ENCODE assay signal across 1 cellular context in the genomic region with DNA sequence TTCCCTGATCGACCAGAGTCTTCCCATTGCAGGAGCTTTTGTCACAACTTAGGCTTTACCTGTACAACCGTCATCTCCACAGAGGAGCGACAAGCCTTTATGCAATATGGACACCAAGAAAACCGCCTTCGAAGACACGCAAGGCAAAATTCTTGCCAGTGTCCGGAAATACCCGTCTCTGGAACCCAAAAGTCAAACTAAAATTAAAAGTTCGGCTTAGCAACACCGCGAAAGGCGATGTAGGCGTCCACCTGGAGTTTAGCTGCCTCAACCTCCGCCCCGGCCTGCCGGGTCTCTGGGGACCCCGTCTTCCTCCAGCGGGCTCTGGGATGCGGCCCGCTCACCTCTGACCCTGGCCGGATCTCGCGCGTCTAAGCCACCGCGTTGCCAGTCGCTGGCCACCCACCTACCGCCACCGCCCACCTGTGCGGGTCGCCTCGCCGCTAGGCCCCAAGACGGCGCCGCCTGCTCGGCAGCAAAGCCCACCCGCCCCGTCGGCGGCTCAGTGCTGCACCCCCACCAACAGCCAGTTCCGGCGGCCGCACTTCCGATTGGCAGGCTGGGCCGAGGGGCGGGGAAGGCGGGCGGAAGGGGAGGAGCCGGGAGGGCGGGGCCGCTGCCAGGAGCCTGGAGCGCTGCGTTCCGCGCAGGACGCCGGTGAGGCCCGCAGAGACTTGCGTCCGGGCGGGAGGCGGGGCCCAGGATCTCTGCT.
A peak's percentile ranks its signal among the peaks of the same experiment; 100 is the strongest.
TF ChIP-seq lines count a peak whose summit lies in the region.

TSS of gene SUPT20H (minus strand) at position 553 of the 712 bp plus-strand sequence. CDS start 8,198 bp downstream, outside the sequence.

TF ChIP-seq in K562, 482 proteins besides CTCF, POLR2A, EP300 and RAD21 (continued from another document and continues in another):
- TF ChIP-seq HMGN3 (IDR thresholded peaks at IDR 0.05; ENCODE audit: borderline replicate concordance, extremely low read depth, insufficient read length, low read depth, low read length) (peak; percentile 22), NRF1 (conservative IDR thresholded peaks at IDR 0.05 in 1 of 2, IDR thresholded peaks at IDR 0.05 in 1 of 2) (peak; percentile 83 to 84), TAF1 (IDR thresholded peaks at IDR 0.05; ENCODE audit: control insufficient read depth, extremely low read depth, insufficient read depth, low read length, severe bottlenecking) (peak; percentile 69), RFX7 (CRISPR knock-in tag; IDR thresholded peaks at IDR 0.05) (no peak), PREB (CRISPR knock-in tag; IDR thresholded peaks at IDR 0.05) (no peak), CHD2 (IDR thresholded peaks at IDR 0.05; ENCODE audit: low read depth, low read length) (no peak), TBP (optimal IDR thresholded peaks at IDR 0.05; ENCODE audit: low read depth, low read length) (peak; percentile 41), SREBF2 (CRISPR knock-in tag; IDR thresholded peaks at IDR 0.05) (no peak), PHF8 (IDR thresholded peaks at IDR 0.05; ENCODE audit: borderline replicate concordance, low read length) (peak; percentile 88), HOXB6 (CRISPR knock-in tag; IDR thresholded peaks at IDR 0.05; ENCODE audit: borderline replicate concordance) (no peak), POLR2G (IDR thresholded peaks at IDR 0.05; ENCODE audit: low read depth, low read length) (peak; percentile 88), FOSL1 (tag; conservative IDR thresholded peaks at IDR 0.05) (no peak), ZNF785 (CRISPR knock-in tag; IDR thresholded peaks at IDR 0.05) (no peak), ETV5 (CRISPR knock-in tag; IDR thresholded peaks at IDR 0.05; ENCODE audit: low read depth) (peak; percentile 72), U2AF1 (optimal IDR thresholded peaks at IDR 0.05; ENCODE audit: low read depth, low read length) (peak; percentile 31), HOMEZ (CRISPR knock-in tag; IDR thresholded peaks at IDR 0.05) (no peak), ATF6 (CRISPR knock-in tag; IDR thresholded peaks at IDR 0.05) (no peak), ZNF311 (CRISPR knock-in tag; IDR thresholded peaks at IDR 0.05) (no peak), E2F6 (IDR thresholded peaks at IDR 0.05; ENCODE audit: borderline replicate concordance in 1 of 2, extremely low read depth in 1 of 2, insufficient read depth in 1 of 2, insufficient read length in 1 of 2, low read depth in 1 of 2, low read length in 1 of 2, poor library complexity in 1 of 2, severe bottlenecking in 1 of 2) (peak in 1 of 2 experiments; percentile 38), NFIC (IDR thresholded peaks at IDR 0.05) (peak; percentile 81), CTCFL (IDR thresholded peaks at IDR 0.05; ENCODE audit: borderline replicate concordance, insufficient read depth, low read depth, low read length, poor library complexity, severe bottlenecking) (no peak), USF1 (CRISPR knock-in tag; IDR thresholded peaks at IDR 0.05) (no peak), NUFIP1 (IDR thresholded peaks at IDR 0.05; ENCODE audit: partially characterized antibody) (no peak), SIN3B (IDR thresholded peaks at IDR 0.05; ENCODE audit: low read depth) (no peak)
- TF ChIP-seq, protein P1, sequence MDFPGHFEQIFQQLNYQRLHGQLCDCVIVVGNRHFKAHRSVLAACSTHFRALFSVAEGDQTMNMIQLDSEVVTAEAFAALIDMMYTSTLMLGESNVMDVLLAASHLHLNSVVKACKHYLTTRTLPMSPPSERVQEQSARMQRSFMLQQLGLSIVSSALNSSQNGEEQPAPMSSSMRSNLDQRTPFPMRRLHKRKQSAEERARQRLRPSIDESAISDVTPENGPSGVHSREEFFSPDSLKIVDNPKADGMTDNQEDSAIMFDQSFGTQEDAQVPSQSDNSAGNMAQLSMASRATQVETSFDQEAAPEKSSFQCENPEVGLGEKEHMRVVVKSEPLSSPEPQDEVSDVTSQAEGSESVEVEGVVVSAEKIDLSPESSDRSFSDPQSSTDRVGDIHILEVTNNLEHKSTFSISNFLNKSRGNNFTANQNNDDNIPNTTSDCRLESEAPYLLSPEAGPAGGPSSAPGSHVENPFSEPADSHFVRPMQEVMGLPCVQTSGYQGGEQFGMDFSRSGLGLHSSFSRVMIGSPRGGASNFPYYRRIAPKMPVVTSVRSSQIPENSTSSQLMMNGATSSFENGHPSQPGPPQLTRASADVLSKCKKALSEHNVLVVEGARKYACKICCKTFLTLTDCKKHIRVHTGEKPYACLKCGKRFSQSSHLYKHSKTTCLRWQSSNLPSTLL (IDR thresholded peaks at IDR 0.05): no peak
- TF ChIP-seq, protein P2, sequence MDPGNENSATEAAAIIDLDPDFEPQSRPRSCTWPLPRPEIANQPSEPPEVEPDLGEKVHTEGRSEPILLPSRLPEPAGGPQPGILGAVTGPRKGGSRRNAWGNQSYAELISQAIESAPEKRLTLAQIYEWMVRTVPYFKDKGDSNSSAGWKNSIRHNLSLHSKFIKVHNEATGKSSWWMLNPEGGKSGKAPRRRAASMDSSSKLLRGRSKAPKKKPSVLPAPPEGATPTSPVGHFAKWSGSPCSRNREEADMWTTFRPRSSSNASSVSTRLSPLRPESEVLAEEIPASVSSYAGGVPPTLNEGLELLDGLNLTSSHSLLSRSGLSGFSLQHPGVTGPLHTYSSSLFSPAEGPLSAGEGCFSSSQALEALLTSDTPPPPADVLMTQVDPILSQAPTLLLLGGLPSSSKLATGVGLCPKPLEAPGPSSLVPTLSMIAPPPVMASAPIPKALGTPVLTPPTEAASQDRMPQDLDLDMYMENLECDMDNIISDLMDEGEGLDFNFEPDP (CRISPR knock-in tag; IDR thresholded peaks at IDR 0.05): no peak
- TF ChIP-seq, protein P3, sequence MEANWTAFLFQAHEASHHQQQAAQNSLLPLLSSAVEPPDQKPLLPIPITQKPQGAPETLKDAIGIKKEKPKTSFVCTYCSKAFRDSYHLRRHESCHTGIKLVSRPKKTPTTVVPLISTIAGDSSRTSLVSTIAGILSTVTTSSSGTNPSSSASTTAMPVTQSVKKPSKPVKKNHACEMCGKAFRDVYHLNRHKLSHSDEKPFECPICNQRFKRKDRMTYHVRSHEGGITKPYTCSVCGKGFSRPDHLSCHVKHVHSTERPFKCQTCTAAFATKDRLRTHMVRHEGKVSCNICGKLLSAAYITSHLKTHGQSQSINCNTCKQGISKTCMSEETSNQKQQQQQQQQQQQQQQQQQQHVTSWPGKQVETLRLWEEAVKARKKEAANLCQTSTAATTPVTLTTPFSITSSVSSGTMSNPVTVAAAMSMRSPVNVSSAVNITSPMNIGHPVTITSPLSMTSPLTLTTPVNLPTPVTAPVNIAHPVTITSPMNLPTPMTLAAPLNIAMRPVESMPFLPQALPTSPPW (CRISPR knock-in tag; IDR thresholded peaks at IDR 0.05): peak; percentile 57
